Comparison of ENCODE assay signal across 28 cellular contexts in the genomic region with DNA sequence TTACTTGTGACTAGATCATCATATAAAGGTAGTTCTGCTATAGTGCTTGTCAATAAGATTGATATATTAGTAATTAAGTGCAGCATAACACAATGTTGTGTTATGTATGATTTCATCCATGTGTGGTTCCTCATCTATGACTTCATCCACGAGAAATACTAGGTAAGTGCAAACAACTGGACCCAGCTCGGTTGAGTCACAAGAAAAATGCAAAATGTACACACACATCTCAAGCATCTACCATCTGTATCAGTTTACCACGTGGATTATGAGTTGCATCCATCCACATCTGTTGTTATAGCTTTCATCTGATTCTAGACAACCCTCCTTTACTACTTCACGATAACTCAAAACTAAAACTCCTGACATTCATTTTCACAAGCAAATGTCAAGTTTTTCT.
A peak's percentile ranks its signal among the peaks of the same experiment; 100 is the strongest.
DNase-seq lines count a peak whose midpoint lies in the region; ATAC-seq, FAIRE-seq and TF ChIP-seq lines count a peak whose summit lies in the region.
"Had no signal": no experiment of that assay in that cellular context is flagged by ENCODE, and none has a peak within 500 bp of the region (broad histone marks: within the 10 kb centered on the region; RNA-seq: fewer than 3 reads in every experiment).

No MANE protein-coding gene starts in this region.

- H3K27me3 ChIP-seq in K562 (ENCODE audit: control insufficient read depth in 2 of 2, insufficient read depth in 2 of 2, low read length in 2 of 2) (no peaks in the 10 kb centered on the region), mesendoderm (ENCODE audit: insufficient read depth, low read length, poor library complexity) (no peaks in the 10 kb centered on the region)
- H3K27me3 ChIP-seq: ascending aorta, BE2C, gastrocnemius medialis, neutrophil, right lobe of liver, testis had no signal

- no peak overlapping the region for H3K4me3 ChIP-seq in K562
- H3K4me3 ChIP-seq in mesendoderm (ENCODE audit: low read length): no peak overlapping the region
- H3K4me3 ChIP-seq: ascending aorta, gastrocnemius medialis, right lobe of liver, testis had no signal

- H3K9ac ChIP-seq in K562 (ENCODE audit: insufficient read depth in 1 of 2, low read depth in 2 of 2, low read length in 2 of 2): no peak overlapping the region
- no peak overlapping the region for H3K9ac ChIP-seq in mesendoderm (ENCODE audit: low read length)
- H3K9ac ChIP-seq: SK-N-SH had no signal

- peak overlapping the region; percentile 97 for H4K8ac ChIP-seq in mesendoderm (ENCODE audit: low read depth, low read length)

- POLR2A ChIA-PET in K562 (lab: Yijun Ruan, JAX): interaction anchor here (1.1 kb wide), 1 partner anchor 9 kb away, joined by 3 read pairs; no protein-coding TSS in a partner anchor

- peak overlapping the region; percentile 31 for H3K4ac ChIP-seq in mesendoderm (ENCODE audit: low read depth, low read length)

- no peaks in the 10 kb centered on the region for H3K9me1 ChIP-seq in K562 (ENCODE audit: control insufficient read depth, insufficient read depth, low read length)

- H3K18ac ChIP-seq in mesendoderm (ENCODE audit: low read length): no peak overlapping the region

- DNase-seq in Daoy (ENCODE audit: low read depth): peak; percentile 6
- peak; percentile 44 for DNase-seq in HS-5 (ENCODE audit: low read depth)
- no peak for DNase-seq in K562 (ENCODE audit: extremely low read depth in 1 of 4, low spot score in 3 of 4)
- DNase-seq in mesendoderm: no peak
- DNase-seq in central memory CD4-positive, alpha-beta T cell: no peak
- DNase-seq in SIG-M5 treated with dmso at 0.1 percent for 504 hours (lab: John Stamatoyannopoulos, UW; ENCODE audit: unreplicated experiment): no peak
- DNase-seq: activated effector memory CD4-positive, alpha-beta T cell treated with anti-CD3 and anti-CD28 coated beads, Interleukin-2, amount 50 U/mL, for 16 hours; activated naive CD8-positive, alpha-beta T cell treated with anti-CD3 and anti-CD28 coated beads for 36 hours; activated T-cell treated with anti-CD3 and anti-CD28 coated beads, Interleukin-2, amount 50 U/mL, for 24 hours; BE2C; CD8-positive, alpha-beta T cell; dermis blood vessel endothelial cell; endodermal cell; gastrocnemius medialis; naive B cell; NCI-H1092; NCI-H1694 treated with DMSO at 0.1 percent for 48 hours; NK-92 treated with Interleukin-12 subunit alpha and Interleukin-12 subunit beta, amount 100 ng/mL, for 24 hours; right lobe of liver; SK-N-SH; stimulated activated CD8-positive, alpha-beta memory T cell treated with anti-CD3 and anti-CD28 coated beads, Interleukin-4, amount 100 ng/mL, for 48 hours; testis; WERI-Rb-1 had no signal

- no peaks in the 10 kb centered on the region for H3K4me1 ChIP-seq in K562 (replicated peaks in 1 of 2; ENCODE audit: control insufficient read depth in 2 of 2, insufficient read depth in 2 of 2, low read length in 2 of 2)
- H3K4me1 ChIP-seq in mesendoderm (ENCODE audit: control insufficient read depth, low read depth, low read length): peaks cover 3% of the 10 kb centered on the region
- H3K4me1 ChIP-seq: ascending aorta, BE2C, gastrocnemius medialis had no signal

- no peak for TF ChIP-seq RAD21 in K562 (CRISPR knock-in tag; conservative IDR thresholded peaks at IDR 0.05 in 1 of 2, IDR thresholded peaks at IDR 0.05 in 1 of 2)

- H2AK5ac ChIP-seq in mesendoderm (ENCODE audit: low read length): no peak overlapping the region

- intact Hi-C loops in K562 (cut with micrococcal nuclease): no loop called here

- no peak overlapping the region for H2BK5ac ChIP-seq in mesendoderm (ENCODE audit: low read length)

- H3K79me2 ChIP-seq in K562 (ENCODE audit: control insufficient read depth, insufficient read depth, low read length) (no peaks in the 10 kb centered on the region), mesendoderm (ENCODE audit: control insufficient read depth, insufficient read depth, low read length) (no peaks in the 10 kb centered on the region)

- no peak overlapping the region for H2BK15ac ChIP-seq in mesendoderm (replicated peaks; ENCODE audit: low read depth)

- H3K4me2 ChIP-seq in K562 (ENCODE audit: insufficient read depth, low read length) (no peak overlapping the region), mesendoderm (ENCODE audit: low read length) (no peak overlapping the region)
- H3K4me2 ChIP-seq: SK-N-SH had no signal

- no peak for TF ChIP-seq POLR2A in K562 (conservative IDR thresholded peaks at IDR 0.05)

- CTCF ChIA-PET in K562 (lab: Yijun Ruan, JAX; ENCODE audit: low intra/inter-chr PET ratio): no interaction called here

- H3K27ac ChIP-seq in K562 (ENCODE audit: extremely low read depth, low read depth, low read length) (no peak overlapping the region), mesendoderm (ENCODE audit: low read depth, low read length) (no peak overlapping the region)
- H3K27ac ChIP-seq: ascending aorta, gastrocnemius medialis, neutrophil, right lobe of liver, testis, WERI-Rb-1 had no signal

- no peak overlapping the region for H2BK120ac ChIP-seq in mesendoderm (ENCODE audit: low read depth, low read length)

- in situ Hi-C loops in K562 (cut with MboI): no loop called here

- TF ChIP-seq EP300 in K562 (IDR thresholded peaks at IDR 0.05; ENCODE audit: low read length): no peak

- H4K20me1 ChIP-seq in K562 (replicated peaks; ENCODE audit: control insufficient read depth, insufficient read depth, low read length): no peaks in the 10 kb centered on the region

- H2AFZ ChIP-seq in K562 (ENCODE audit: low read depth, low read length): peak overlapping the region; percentile 35; the same call in 1 of the 2 replicates

- H3K9me3 ChIP-seq in K562 (replicated peaks; ENCODE audit: control insufficient read depth, insufficient read depth, low read depth, low read length): no peaks in the 10 kb centered on the region
- H3K9me3 ChIP-seq: ascending aorta, BE2C, gastrocnemius medialis, neutrophil, right lobe of liver, SK-N-SH, testis had no signal

- no peak for ATAC-seq in K562
- no peak for ATAC-seq in activated CD4-positive, CD25-positive, alpha-beta regulatory T cell treated with anti-CD3 and anti-CD28 coated beads, Interleukin-2, amount 50 U/mL, for 24 hours
- ATAC-seq: CD8-positive, alpha-beta T cell; esophagus mucosa; gastrocnemius medialis; HCT116; right lobe of liver had no signal

- no peak overlapping the region for H4K5ac ChIP-seq in mesendoderm (ENCODE audit: low read length)

- FAIRE-seq in K562 (lab: Jason Lieb, UNC): no peak

- no peaks in the 10 kb centered on the region for H3K79me1 ChIP-seq in mesendoderm (ENCODE audit: low read length)

- no TSS peak for BruUV-seq in K562 (replicated peaks; lab: Mats Ljungman, UMichigan)

- WGBS in K562 (ENCODE audit: insufficient coverage, low coverage, missing lambda C conversion rate): 31% methylated on average over 4 of the region's 4 CpGs
- 100% methylated on average over 1 of the region's 4 CpGs for WGBS in mesendoderm (ENCODE audit: extremely low coverage, insufficient coverage, low lambda C conversion rate)

- H3K56ac ChIP-seq in mesendoderm (ENCODE audit: low read length): no peak overlapping the region

- no peak overlapping the region for H3K23ac ChIP-seq in mesendoderm (ENCODE audit: low read length)

- no peaks in the 10 kb centered on the region for H3K36me3 ChIP-seq in K562 (ENCODE audit: control insufficient read depth, insufficient read depth, low read length)
- H3K36me3 ChIP-seq in mesendoderm (ENCODE audit: control insufficient read depth, insufficient read depth, low read length): no peaks in the 10 kb centered on the region
- H3K36me3 ChIP-seq: ascending aorta, BE2C, gastrocnemius medialis, neutrophil, right lobe of liver, WERI-Rb-1 had no signal

- TF ChIP-seq CTCF in K562 (IDR thresholded peaks at IDR 0.05 in 2 of 3, conservative IDR thresholded peaks at IDR 0.05 in 1 of 3; ENCODE audit: insufficient read depth in 2 of 3, low read depth in 1 of 3, low read length in 3 of 3): no peak

TF ChIP-seq in K562, 482 proteins besides CTCF, POLR2A, EP300 and RAD21 (continues in another document):
- no peak for TF ChIP-seq KDM2B (CRISPR knock-in tag; IDR thresholded peaks at IDR 0.05)
- TF ChIP-seq RUNX1 (IDR thresholded peaks at IDR 0.05; ENCODE audit: low read depth): no peak
- no peak for TF ChIP-seq SRSF7 (optimal IDR thresholded peaks at IDR 0.05; ENCODE audit: low read depth, low read length)
- no peak for TF ChIP-seq ZNF263 (CRISPR knock-in tag; IDR thresholded peaks at IDR 0.05; ENCODE audit: borderline replicate concordance)
- no peak for TF ChIP-seq RAD51 (IDR thresholded peaks at IDR 0.05; ENCODE audit: borderline replicate concordance, low read depth)
- no peak for TF ChIP-seq ZNF134 (CRISPR knock-in tag; conservative IDR thresholded peaks at IDR 0.05)
- TF ChIP-seq, protein P1, sequence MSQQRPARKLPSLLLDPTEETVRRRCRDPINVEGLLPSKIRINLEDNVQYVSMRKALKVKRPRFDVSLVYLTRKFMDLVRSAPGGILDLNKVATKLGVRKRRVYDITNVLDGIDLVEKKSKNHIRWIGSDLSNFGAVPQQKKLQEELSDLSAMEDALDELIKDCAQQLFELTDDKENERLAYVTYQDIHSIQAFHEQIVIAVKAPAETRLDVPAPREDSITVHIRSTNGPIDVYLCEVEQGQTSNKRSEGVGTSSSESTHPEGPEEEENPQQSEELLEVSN (IDR thresholded peaks at IDR 0.05; ENCODE audit: borderline replicate concordance in 1 of 2, extremely low read depth in 1 of 2, insufficient read depth in 1 of 2, insufficient read length in 1 of 2, low read depth in 1 of 2, low read length in 1 of 2, poor library complexity in 1 of 2, severe bottlenecking in 1 of 2): no peak
- no peak for TF ChIP-seq ETV6 (IDR thresholded peaks at IDR 0.05; ENCODE audit: borderline replicate concordance in 1 of 2, low read depth in 2 of 2, low read length in 1 of 2)
- TF ChIP-seq ETV6 (CRISPR knock-in tag; IDR thresholded peaks at IDR 0.05; ENCODE audit: borderline replicate concordance): no peak
- TF ChIP-seq, protein P2, sequence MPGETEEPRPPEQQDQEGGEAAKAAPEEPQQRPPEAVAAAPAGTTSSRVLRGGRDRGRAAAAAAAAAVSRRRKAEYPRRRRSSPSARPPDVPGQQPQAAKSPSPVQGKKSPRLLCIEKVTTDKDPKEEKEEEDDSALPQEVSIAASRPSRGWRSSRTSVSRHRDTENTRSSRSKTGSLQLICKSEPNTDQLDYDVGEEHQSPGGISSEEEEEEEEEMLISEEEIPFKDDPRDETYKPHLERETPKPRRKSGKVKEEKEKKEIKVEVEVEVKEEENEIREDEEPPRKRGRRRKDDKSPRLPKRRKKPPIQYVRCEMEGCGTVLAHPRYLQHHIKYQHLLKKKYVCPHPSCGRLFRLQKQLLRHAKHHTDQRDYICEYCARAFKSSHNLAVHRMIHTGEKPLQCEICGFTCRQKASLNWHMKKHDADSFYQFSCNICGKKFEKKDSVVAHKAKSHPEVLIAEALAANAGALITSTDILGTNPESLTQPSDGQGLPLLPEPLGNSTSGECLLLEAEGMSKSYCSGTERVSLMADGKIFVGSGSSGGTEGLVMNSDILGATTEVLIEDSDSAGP (CRISPR knock-in tag; IDR thresholded peaks at IDR 0.05): no peak
- no peak for TF ChIP-seq BRD9 (IDR thresholded peaks at IDR 0.05; ENCODE audit: low read depth, partially characterized antibody)
- TF ChIP-seq ZNF717 (CRISPR knock-in tag; IDR thresholded peaks at IDR 0.05): no peak

Comparison
In these comparisons a context has a peak if more than half of its experiments do, and no peak if none do; other contexts are left out.
1. DNase-seq: peak in Daoy (single experiment) and HS-5 (single experiment); none in K562 (0 of 4), mesendoderm (single experiment), central memory CD4-positive, alpha-beta T cell (single experiment) and SIG-M5 treated with dmso at 0.1 percent for 504 hours (single experiment).